In genomic region chr12:52904509-52905300, GRCh38 we compare ENCODE assay signal across 8 cellular contexts. TPM values are rescaled to one million over a fixed set of nuclear protein-coding genes. Genes with fewer than 3 reads are reported as not detected.
DNase-seq lines count a peak whose midpoint lies in the region; TF ChIP-seq lines count a peak whose summit lies in the region.
"Not testable (repeated sequence)": the region's sequence is repeated elsewhere in the genome, so short reads cannot be mapped to it uniquely, and the experiment has no call there.

KRT8 (minus strand) TSS chr12:52905076; CDS start chr12:52904981, 95 bp downstream.

- intact Hi-C loops in OCI-LY7 (cut with micrococcal nuclease; ENCODE audit: unreplicated experiment) = loop anchor here (10.0 kb wide), 1 partner anchor 940 kb away; no protein-coding TSS in a partner anchor
- intact Hi-C loops in activated naive CD4-positive, alpha-beta T cell treated with anti-CD3 and anti-CD28 coated beads for 36 hours (cut with micrococcal nuclease); transverse colon (cut with DNase I; ENCODE audit: low total_unique reads): not testable (repeated sequence)

- not testable (repeated sequence) for TF ChIP-seq EP300 in transverse colon (IDR thresholded peaks at IDR 0.05; ENCODE audit: low read depth)

- WGBS in transverse colon (ENCODE audit: low coverage in 1 of 2), 2 donors = 44% methylated on average over 32 of the region's 33 CpGs; no CpG with 5 or more reads in 1 of the 2 donors

- not testable (repeated sequence) for H3K9me3 ChIP-seq in OCI-LY7 (ENCODE audit: low read length); endocrine pancreas (ENCODE audit: control insufficient read depth, low read length); neural progenitor cell (ENCODE audit: low read depth); transverse colon

- CTCF ChIA-PET in OCI-LY7 (lab: Charles Lee; ENCODE audit: unreplicated experiment) = not testable (repeated sequence)
- CTCF ChIA-PET in activated naive CD4-positive, alpha-beta T cell treated with anti-CD3 and anti-CD28 coated beads for 36 hours (lab: Charles Lee) = interaction anchor here (0.7 to 3.2 kb wide), 6 partner anchors 20 to 881 kb away, joined by 3 to 11 read pairs (median 4); no protein-coding TSS in a partner anchor

- not testable (repeated sequence) for H3K27me3 ChIP-seq in endocrine pancreas (ENCODE audit: control insufficient read depth, insufficient read depth, low read length); neural progenitor cell; transverse colon

- in situ Hi-C loops in transverse colon (cut with MboI; ENCODE audit: low pct_ligation_motif_present in 1 of 4, low pct_unique_long_range_greater_than_20kb in 1 of 4, low sequenced_read_pairs in 3 of 4) = not testable (repeated sequence)

- H3K9me2 ChIP-seq in OCI-LY7 (ENCODE audit: insufficient read depth, low read length) = not testable (repeated sequence)

- H3F3A ChIP-seq in neural progenitor cell (ENCODE audit: low read depth) = peaks cover 16% of the 10 kb centered on the region

- peak within 1 kb of the TSS; percentile 81 for H3K9ac ChIP-seq in endocrine pancreas (ENCODE audit: control insufficient read depth, insufficient read depth, low read length)
- peak within 1 kb of the TSS; percentile 67 for H3K9ac ChIP-seq in neural progenitor cell

- not testable (repeated sequence) for H3K27me3 Mint-ChIP-seq in activated naive CD4-positive, alpha-beta T cell treated with anti-CD3 and anti-CD28 coated beads for 36 hours (ENCODE audit: low read depth); immature natural killer cell (ENCODE audit: low read depth in 3 of 3); neural progenitor cell (ENCODE audit: insufficient read depth, low read depth)

- H4K20me1 ChIP-seq in OCI-LY7 (ENCODE audit: insufficient read depth, low read length); neural progenitor cell (ENCODE audit: low read depth): not testable (repeated sequence)

- not testable (repeated sequence) for H3K4me2 ChIP-seq in OCI-LY7 (ENCODE audit: low read length)
- H3K4me2 ChIP-seq in neural progenitor cell = peak within 1 kb of the TSS; percentile 98

- TF ChIP-seq POLR2A in transverse colon (IDR thresholded peaks at IDR 0.05) = peak; percentile 100

- DNase-seq in DMS79 treated with DMSO at 0.1 percent for 48 hours (lab: John Stamatoyannopoulos, UW) (peak; percentile 83), NCI-H1092 treated with DMSO at 0.1 percent for 48 hours (lab: John Stamatoyannopoulos, UW) (peak; percentile 65), neural progenitor cell (ENCODE audit: low spot score) (peak; percentile 91), transverse colon (peak; percentile 93)
- DNase-seq in OCI-LY7 (ENCODE audit: low spot score); activated naive CD4-positive, alpha-beta T cell treated with anti-CD3 and anti-CD28 coated beads for 36 hours; immature natural killer cell: not testable (repeated sequence)

- H3K36me3 ChIP-seq in OCI-LY7 (ENCODE audit: insufficient read depth, low read length); endocrine pancreas (ENCODE audit: control insufficient read depth, insufficient read depth, low read length); neural progenitor cell: not testable (repeated sequence)
- H3K36me3 ChIP-seq in transverse colon = peaks cover 0 to 11% (median 0%) of the 10 kb centered on the region in 4 donors

- BruUV-seq in OCI-LY7 (replicated peaks; lab: Mats Ljungman, UMichigan) = not testable (repeated sequence)

- POLR2A ChIA-PET in OCI-LY7 (lab: Charles Lee) = not testable (repeated sequence)

- not testable (repeated sequence) for H3K27ac ChIP-seq in OCI-LY7 (ENCODE audit: low read depth, low read length, poor library complexity, severe bottlenecking); neural progenitor cell
- peak within 1 kb of the TSS; percentile 91 to 98 (median 93) for H3K27ac ChIP-seq in transverse colon

- TF ChIP-seq CTCF in OCI-LY7 (conservative IDR thresholded peaks at IDR 0.05; ENCODE audit: low read length) (peak; percentile 40; the same call in 1 of the 2 replicates), neural progenitor cell (IDR thresholded peaks at IDR 0.05) (peak; percentile 66), transverse colon (IDR thresholded peaks at IDR 0.05) (peak; percentile 31 to 75 (median 56))

- H2AFZ ChIP-seq in OCI-LY7 (ENCODE audit: low read length) = not testable (repeated sequence)
- peak within 1 kb of the TSS; percentile 70 for H2AFZ ChIP-seq in neural progenitor cell (replicated peaks)

- peaks cover 17% of the 10 kb centered on the region for H3K4me1 ChIP-seq in OCI-LY7 (ENCODE audit: insufficient read depth, low read length, poor library complexity, severe bottlenecking)
- not testable (repeated sequence) for H3K4me1 ChIP-seq in endocrine pancreas (ENCODE audit: control insufficient read depth, insufficient read depth, low read length); neural progenitor cell
- peaks cover 27 to 72% (median 58%) of the 10 kb centered on the region in 4 donors for H3K4me1 ChIP-seq in transverse colon

- H3K9me3 Mint-ChIP-seq in activated naive CD4-positive, alpha-beta T cell treated with anti-CD3 and anti-CD28 coated beads for 36 hours; immature natural killer cell; neural progenitor cell: not testable (repeated sequence)

- H3K4me3 ChIP-seq in OCI-LY7 (ENCODE audit: low read depth, low read length, poor library complexity, severe bottlenecking) = not testable (repeated sequence)
- H3K4me3 ChIP-seq in endocrine pancreas (ENCODE audit: control insufficient read depth, insufficient read depth, low read length) (peak within 1 kb of the TSS; percentile 78), neural progenitor cell (peak within 1 kb of the TSS; percentile 96), transverse colon (peak within 1 kb of the TSS; percentile 28 to 80 (median 57))

- H3K79me2 ChIP-seq in OCI-LY7 (ENCODE audit: insufficient read depth, low read depth, low read length) = not testable (repeated sequence)
- H3K79me2 ChIP-seq in neural progenitor cell (ENCODE audit: low read depth) = peaks cover 22% of the 10 kb centered on the region

- peak within 1 kb of the TSS; percentile 51 for H3K4me3 Mint-ChIP-seq in activated naive CD4-positive, alpha-beta T cell treated with anti-CD3 and anti-CD28 coated beads for 36 hours
- H3K4me3 Mint-ChIP-seq in immature natural killer cell (peak within 1 kb of the TSS; percentile 48 to 57 (median 50)), neural progenitor cell (peak within 1 kb of the TSS; percentile 87)

- not testable (repeated sequence) for H3K4me1 Mint-ChIP-seq in activated naive CD4-positive, alpha-beta T cell treated with anti-CD3 and anti-CD28 coated beads for 36 hours (ENCODE audit: low read depth); immature natural killer cell
- H3K4me1 Mint-ChIP-seq in neural progenitor cell = peaks cover 40% of the 10 kb centered on the region

- not testable (repeated sequence) for H3K27ac Mint-ChIP-seq in activated naive CD4-positive, alpha-beta T cell treated with anti-CD3 and anti-CD28 coated beads for 36 hours
- H3K27ac Mint-ChIP-seq in immature natural killer cell = peak within 1 kb of the TSS in 1 of 6 donors; percentile 18
- peak within 1 kb of the TSS; percentile 90 for H3K27ac Mint-ChIP-seq in neural progenitor cell

- H3K36me3 Mint-ChIP-seq in activated naive CD4-positive, alpha-beta T cell treated with anti-CD3 and anti-CD28 coated beads for 36 hours (ENCODE audit: low read depth); immature natural killer cell; neural progenitor cell: not testable (repeated sequence)

RNA-seq across cellular contexts. Expression of gene KRT8, which starts in this region (rescaled TPM):
- 0.16 TPM in 1 of 2 replicates, not detected in the other for total RNA-seq in OCI-LY7 (2014; rRNA removed; shearing (Covaris generic))
- total RNA-seq in OCI-LY7 (2022) (0.89 TPM in 2 replicates), neural progenitor cell (ENCODE audit: low replicate concordance) (168 and 184 TPM in 2 replicates), transverse colon (1,000 to 10,000 TPM; 1,016 to 3,505 (median 2,245) TPM)
- total RNA-seq in activated naive CD4-positive, alpha-beta T cell treated with anti-CD3 and anti-CD28 coated beads for 36 hours = under 1 TPM; 0.24 to 0.40 TPM
- not detected for polyA plus RNA-seq in immature natural killer cell

Comparison
In these comparisons a context has a peak if more than half of its experiments do, and no peak if none do; other contexts are left out.
1. RNA of gene KRT8 (total RNA-seq): 1,016 to 3,505 TPM in transverse colon and 168 to 184 TPM in neural progenitor cell; 0.16 to 0.89 TPM in OCI-LY7 and 0.24 to 0.40 TPM in activated naive CD4-positive, alpha-beta T cell treated with anti-CD3 and anti-CD28 coated beads for 36 hours; every median in the first group is over 10 times any median in the second.
2. Peak in every context shown above with its lines, with median percentiles within 50 percentile points of each other: CTCF ChIP-seq and H3K4me3 Mint-ChIP-seq.